ENCODE assay signal across 1 cellular context in the genomic region with DNA sequence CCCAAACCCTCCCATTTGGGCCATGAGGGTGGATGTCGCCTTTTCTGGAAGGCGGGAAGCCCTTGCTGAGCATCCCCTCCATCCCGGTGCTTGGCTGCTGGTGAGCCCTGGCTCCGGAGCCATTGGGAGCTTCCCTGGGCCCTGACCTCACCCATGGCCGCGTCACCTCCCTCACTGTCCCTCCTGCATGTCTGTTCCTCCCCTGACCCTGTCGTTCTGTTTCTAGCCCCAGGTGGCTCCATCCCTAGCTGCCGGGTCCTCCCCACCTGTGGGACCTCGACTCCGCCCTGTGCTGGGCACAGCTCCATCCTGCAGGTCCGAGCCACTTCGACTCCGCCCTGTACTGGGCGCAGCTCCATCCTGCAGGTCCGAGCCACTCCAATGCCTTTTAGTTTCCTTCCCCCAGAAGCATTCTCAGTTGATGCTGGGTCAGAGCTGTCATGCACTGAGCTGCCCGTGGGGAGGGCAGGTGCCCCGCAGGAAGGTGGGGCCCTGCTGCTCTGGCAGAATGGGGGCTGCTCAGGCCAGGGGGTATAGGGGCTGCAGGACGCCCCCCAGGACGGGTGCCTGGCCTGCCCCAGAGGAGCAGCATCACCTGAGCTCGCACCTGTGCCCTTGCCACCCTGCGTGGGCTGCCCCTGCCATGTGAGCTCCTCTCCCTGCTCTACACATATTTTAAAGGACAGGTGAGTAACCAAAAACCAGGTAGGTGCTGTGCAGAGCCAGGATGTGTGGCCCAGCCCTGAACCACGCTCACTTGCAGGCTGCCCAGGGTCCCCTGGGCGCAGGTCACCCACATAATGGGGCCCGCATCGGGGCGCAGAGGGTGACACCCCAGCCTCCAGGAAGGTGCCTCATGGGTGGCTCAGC.
TF ChIP-seq lines count a peak whose summit lies in the region.

No MANE protein-coding gene starts in this region.

TF ChIP-seq in GM23338, 12 proteins besides CTCF, POLR2A, EP300 and RAD21 (continued from another document):
- TF ChIP-seq, protein P1, sequence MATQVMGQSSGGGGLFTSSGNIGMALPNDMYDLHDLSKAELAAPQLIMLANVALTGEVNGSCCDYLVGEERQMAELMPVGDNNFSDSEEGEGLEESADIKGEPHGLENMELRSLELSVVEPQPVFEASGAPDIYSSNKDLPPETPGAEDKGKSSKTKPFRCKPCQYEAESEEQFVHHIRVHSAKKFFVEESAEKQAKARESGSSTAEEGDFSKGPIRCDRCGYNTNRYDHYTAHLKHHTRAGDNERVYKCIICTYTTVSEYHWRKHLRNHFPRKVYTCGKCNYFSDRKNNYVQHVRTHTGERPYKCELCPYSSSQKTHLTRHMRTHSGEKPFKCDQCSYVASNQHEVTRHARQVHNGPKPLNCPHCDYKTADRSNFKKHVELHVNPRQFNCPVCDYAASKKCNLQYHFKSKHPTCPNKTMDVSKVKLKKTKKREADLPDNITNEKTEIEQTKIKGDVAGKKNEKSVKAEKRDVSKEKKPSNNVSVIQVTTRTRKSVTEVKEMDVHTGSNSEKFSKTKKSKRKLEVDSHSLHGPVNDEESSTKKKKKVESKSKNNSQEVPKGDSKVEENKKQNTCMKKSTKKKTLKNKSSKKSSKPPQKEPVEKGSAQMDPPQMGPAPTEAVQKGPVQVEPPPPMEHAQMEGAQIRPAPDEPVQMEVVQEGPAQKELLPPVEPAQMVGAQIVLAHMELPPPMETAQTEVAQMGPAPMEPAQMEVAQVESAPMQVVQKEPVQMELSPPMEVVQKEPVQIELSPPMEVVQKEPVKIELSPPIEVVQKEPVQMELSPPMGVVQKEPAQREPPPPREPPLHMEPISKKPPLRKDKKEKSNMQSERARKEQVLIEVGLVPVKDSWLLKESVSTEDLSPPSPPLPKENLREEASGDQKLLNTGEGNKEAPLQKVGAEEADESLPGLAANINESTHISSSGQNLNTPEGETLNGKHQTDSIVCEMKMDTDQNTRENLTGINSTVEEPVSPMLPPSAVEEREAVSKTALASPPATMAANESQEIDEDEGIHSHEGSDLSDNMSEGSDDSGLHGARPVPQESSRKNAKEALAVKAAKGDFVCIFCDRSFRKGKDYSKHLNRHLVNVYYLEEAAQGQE (IDR thresholded peaks at IDR 0.05; ENCODE audit: unreplicated experiment) = no peak
- TF ChIP-seq EZH2 (IDR thresholded peaks at IDR 0.05; ENCODE audit: low read depth, unreplicated experiment) (no peak), ZNF331 (CRISPR knock-in tag; IDR thresholded peaks at IDR 0.05; ENCODE audit: low read depth) (no peak), ZNF114 (CRISPR knock-in tag; IDR thresholded peaks at IDR 0.05) (no peak), ETS1 (IDR thresholded peaks at IDR 0.05) (no peak), NANOG (IDR thresholded peaks at IDR 0.05; ENCODE audit: borderline replicate concordance) (no peak), JUNB (IDR thresholded peaks at IDR 0.05; ENCODE audit: unreplicated experiment) (no peak), EZH2phosphoT487 (IDR thresholded peaks at IDR 0.05; ENCODE audit: unreplicated experiment) (no peak), STAT1 (IDR thresholded peaks at IDR 0.05; ENCODE audit: unreplicated experiment) (no peak), CREB1 (CRISPR knock-in tag; IDR thresholded peaks at IDR 0.05; ENCODE audit: low read depth) (no peak)
- TF ChIP-seq, protein P2, sequence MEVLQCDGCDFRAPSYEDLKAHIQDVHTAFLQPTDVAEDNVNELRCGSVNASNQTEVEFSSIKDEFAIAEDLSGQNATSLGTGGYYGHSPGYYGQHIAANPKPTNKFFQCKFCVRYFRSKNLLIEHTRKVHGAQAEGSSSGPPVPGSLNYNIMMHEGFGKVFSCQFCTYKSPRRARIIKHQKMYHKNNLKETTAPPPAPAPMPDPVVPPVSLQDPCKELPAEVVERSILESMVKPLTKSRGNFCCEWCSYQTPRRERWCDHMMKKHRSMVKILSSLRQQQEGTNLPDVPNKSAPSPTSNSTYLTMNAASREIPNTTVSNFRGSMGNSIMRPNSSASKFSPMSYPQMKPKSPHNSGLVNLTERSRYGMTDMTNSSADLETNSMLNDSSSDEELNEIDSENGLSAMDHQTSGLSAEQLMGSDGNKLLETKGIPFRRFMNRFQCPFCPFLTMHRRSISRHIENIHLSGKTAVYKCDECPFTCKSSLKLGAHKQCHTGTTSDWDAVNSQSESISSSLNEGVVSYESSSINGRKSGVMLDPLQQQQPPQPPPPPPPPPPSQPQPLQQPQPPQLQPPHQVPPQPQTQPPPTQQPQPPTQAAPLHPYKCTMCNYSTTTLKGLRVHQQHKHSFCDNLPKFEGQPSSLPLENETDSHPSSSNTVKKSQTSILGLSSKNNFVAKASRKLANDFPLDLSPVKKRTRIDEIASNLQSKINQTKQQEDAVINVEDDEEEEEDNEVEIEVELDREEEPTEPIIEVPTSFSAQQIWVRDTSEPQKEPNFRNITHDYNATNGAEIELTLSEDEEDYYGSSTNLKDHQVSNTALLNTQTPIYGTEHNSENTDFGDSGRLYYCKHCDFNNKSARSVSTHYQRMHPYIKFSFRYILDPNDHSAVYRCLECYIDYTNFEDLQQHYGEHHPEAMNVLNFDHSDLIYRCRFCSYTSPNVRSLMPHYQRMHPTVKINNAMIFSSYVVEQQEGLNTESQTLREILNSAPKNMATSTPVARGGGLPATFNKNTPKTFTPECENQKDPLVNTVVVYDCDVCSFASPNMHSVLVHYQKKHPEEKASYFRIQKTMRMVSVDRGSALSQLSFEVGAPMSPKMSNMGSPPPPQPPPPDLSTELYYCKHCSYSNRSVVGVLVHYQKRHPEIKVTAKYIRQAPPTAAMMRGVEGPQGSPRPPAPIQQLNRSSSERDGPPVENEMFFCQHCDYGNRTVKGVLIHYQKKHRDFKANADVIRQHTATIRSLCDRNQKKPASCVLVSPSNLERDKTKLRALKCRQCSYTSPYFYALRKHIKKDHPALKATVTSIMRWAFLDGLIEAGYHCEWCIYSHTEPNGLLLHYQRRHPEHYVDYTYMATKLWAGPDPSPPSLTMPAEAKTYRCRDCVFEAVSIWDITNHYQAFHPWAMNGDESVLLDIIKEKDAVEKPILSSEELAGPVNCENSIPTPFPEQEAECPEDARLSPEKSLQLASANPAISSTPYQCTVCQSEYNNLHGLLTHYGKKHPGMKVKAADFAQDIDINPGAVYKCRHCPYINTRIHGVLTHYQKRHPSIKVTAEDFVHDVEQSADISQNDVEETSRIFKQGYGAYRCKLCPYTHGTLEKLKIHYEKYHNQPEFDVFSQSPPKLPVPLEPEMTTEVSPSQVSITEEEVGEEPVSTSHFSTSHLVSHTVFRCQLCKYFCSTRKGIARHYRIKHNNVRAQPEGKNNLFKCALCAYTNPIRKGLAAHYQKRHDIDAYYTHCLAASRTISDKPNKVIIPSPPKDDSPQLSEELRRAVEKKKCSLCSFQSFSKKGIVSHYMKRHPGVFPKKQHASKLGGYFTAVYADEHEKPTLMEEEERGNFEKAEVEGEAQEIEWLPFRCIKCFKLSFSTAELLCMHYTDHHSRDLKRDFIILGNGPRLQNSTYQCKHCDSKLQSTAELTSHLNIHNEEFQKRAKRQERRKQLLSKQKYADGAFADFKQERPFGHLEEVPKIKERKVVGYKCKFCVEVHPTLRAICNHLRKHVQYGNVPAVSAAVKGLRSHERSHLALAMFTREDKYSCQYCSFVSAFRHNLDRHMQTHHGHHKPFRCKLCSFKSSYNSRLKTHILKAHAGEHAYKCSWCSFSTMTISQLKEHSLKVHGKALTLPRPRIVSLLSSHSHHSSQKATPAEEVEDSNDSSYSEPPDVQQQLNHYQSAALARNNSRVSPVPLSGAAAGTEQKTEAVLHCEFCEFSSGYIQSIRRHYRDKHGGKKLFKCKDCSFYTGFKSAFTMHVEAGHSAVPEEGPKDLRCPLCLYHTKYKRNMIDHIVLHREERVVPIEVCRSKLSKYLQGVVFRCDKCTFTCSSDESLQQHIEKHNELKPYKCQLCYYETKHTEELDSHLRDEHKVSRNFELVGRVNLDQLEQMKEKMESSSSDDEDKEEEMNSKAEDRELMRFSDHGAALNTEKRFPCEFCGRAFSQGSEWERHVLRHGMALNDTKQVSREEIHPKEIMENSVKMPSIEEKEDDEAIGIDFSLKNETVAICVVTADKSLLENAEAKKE (CRISPR knock-in tag; IDR thresholded peaks at IDR 0.05) = no peak
